ENCODE assay signal across 1 cellular context in the genomic region with DNA sequence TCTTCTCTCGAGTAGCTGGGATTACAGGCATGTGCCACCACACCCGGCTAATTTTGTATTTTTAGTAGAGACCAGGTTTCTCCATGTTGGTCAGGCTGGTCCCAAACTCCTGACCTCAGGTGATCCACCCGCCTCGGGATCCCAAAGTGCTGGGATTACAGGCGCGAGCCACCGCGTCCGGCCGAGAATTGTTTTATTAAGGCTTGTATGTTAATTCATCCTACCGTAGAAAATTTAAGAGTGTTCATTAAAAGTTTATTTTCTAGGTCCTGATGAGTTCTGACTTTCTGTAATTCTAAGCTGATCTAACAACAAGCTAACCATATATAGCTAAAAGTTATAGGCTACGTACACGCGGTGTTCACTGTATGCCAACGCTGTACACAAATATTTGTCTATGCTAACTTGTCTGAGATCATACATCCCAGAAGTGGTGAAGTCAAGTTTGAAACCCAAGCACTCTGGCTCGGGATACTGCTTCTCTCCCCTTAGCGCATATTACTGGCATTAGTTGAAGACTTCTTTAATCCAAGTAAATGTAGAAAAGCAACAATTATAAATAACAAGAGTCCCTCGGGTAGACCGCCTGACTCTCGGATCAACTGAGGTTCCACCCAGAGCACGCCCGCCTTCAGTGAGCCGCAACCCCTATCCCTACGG.
TF ChIP-seq lines count a peak whose summit lies in the region.

No MANE protein-coding gene starts in this region.

TF ChIP-seq in K562, 482 proteins besides CTCF, POLR2A, EP300 and RAD21:
- TF ChIP-seq, protein P1, sequence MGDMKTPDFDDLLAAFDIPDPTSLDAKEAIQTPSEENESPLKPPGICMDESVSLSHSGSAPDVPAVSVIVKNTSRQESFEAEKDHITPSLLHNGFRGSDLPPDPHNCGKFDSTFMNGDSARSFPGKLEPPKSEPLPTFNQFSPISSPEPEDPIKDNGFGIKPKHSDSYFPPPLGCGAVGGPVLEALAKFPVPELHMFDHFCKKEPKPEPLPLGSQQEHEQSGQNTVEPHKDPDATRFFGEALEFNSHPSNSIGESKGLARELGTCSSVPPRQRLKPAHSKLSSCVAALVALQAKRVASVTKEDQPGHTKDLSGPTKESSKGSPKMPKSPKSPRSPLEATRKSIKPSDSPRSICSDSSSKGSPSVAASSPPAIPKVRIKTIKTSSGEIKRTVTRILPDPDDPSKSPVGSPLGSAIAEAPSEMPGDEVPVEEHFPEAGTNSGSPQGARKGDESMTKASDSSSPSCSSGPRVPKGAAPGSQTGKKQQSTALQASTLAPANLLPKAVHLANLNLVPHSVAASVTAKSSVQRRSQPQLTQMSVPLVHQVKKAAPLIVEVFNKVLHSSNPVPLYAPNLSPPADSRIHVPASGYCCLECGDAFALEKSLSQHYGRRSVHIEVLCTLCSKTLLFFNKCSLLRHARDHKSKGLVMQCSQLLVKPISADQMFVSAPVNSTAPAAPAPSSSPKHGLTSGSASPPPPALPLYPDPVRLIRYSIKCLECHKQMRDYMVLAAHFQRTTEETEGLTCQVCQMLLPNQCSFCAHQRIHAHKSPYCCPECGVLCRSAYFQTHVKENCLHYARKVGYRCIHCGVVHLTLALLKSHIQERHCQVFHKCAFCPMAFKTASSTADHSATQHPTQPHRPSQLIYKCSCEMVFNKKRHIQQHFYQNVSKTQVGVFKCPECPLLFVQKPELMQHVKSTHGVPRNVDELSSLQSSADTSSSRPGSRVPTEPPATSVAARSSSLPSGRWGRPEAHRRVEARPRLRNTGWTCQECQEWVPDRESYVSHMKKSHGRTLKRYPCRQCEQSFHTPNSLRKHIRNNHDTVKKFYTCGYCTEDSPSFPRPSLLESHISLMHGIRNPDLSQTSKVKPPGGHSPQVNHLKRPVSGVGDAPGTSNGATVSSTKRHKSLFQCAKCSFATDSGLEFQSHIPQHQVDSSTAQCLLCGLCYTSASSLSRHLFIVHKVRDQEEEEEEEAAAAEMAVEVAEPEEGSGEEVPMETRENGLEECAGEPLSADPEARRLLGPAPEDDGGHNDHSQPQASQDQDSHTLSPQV (IDR thresholded peaks at IDR 0.05) = peak; percentile 39; the same call in 1 of the 2 replicates
- TF ChIP-seq KDM1A (IDR thresholded peaks at IDR 0.05) (peak in 1 of 2 experiments; percentile 8; a peak in 1 of 4 replicates), ZNF75A (CRISPR knock-in tag; IDR thresholded peaks at IDR 0.05) (no peak), CHD4 (IDR thresholded peaks at IDR 0.05; ENCODE audit: insufficient read depth, insufficient replicate concordance, low read depth, low read length, poor library complexity, severe bottlenecking) (no peak)
- TF ChIP-seq, protein P2, sequence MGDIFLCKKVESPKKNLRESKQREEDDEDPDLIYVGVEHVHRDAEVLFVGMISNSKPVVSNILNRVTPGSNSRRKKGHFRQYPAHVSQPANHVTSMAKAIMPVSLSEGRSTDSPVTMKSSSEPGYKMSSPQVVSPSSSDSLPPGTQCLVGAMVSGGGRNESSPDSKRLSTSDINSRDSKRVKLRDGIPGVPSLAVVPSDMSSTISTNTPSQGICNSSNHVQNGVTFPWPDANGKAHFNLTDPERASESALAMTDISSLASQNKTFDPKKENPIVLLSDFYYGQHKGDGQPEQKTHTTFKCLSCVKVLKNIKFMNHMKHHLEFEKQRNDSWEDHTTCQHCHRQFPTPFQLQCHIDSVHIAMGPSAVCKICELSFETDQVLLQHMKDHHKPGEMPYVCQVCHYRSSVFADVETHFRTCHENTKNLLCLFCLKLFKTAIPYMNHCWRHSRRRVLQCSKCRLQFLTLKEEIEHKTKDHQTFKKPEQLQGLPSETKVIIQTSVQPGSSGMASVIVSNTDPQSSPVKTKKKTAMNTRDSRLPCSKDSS (IDR thresholded peaks at IDR 0.05; ENCODE audit: low read depth, partially characterized antibody) = no peak
- TF ChIP-seq, protein P3, sequence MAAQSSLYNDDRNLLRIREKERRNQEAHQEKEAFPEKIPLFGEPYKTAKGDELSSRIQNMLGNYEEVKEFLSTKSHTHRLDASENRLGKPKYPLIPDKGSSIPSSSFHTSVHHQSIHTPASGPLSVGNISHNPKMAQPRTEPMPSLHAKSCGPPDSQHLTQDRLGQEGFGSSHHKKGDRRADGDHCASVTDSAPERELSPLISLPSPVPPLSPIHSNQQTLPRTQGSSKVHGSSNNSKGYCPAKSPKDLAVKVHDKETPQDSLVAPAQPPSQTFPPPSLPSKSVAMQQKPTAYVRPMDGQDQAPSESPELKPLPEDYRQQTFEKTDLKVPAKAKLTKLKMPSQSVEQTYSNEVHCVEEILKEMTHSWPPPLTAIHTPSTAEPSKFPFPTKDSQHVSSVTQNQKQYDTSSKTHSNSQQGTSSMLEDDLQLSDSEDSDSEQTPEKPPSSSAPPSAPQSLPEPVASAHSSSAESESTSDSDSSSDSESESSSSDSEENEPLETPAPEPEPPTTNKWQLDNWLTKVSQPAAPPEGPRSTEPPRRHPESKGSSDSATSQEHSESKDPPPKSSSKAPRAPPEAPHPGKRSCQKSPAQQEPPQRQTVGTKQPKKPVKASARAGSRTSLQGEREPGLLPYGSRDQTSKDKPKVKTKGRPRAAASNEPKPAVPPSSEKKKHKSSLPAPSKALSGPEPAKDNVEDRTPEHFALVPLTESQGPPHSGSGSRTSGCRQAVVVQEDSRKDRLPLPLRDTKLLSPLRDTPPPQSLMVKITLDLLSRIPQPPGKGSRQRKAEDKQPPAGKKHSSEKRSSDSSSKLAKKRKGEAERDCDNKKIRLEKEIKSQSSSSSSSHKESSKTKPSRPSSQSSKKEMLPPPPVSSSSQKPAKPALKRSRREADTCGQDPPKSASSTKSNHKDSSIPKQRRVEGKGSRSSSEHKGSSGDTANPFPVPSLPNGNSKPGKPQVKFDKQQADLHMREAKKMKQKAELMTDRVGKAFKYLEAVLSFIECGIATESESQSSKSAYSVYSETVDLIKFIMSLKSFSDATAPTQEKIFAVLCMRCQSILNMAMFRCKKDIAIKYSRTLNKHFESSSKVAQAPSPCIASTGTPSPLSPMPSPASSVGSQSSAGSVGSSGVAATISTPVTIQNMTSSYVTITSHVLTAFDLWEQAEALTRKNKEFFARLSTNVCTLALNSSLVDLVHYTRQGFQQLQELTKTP (IDR thresholded peaks at IDR 0.05; ENCODE audit: low read depth in 1 of 2, partially characterized antibody in 2 of 2) = peak in 1 of 2 experiments; percentile 58
- TF ChIP-seq, protein P4, sequence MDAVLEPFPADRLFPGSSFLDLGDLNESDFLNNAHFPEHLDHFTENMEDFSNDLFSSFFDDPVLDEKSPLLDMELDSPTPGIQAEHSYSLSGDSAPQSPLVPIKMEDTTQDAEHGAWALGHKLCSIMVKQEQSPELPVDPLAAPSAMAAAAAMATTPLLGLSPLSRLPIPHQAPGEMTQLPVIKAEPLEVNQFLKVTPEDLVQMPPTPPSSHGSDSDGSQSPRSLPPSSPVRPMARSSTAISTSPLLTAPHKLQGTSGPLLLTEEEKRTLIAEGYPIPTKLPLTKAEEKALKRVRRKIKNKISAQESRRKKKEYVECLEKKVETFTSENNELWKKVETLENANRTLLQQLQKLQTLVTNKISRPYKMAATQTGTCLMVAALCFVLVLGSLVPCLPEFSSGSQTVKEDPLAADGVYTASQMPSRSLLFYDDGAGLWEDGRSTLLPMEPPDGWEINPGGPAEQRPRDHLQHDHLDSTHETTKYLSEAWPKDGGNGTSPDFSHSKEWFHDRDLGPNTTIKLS (IDR thresholded peaks at IDR 0.05; ENCODE audit: borderline replicate concordance, low read depth) = 0 out of 2 replicates have a peak, but pooled peaks have one; percentile 17
TF ChIP-seq in K562: peak in this region for 4.
